Comparison of ENCODE assay signal across 19 cellular contexts in the genomic region with DNA sequence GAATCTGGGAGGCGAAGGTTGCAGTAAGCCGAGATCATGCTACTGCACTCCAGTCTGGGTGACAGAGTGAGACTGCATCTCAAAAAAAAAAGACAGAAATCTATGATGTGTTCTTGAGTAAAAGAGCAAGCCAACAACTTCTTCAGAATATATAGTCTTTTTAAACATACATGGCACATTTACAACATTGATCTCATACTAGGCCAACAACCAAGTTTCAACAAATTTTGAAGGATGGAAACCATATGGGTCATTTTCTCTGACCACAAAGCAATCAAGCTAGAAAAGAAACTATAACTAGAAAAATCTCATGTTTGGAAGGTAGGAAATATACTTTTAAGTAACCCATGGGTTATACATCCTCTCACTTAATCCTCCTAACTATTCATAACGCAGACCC.
"Had no signal": no experiment of that assay in that cellular context is flagged by ENCODE, and none has a peak within 500 bp of the region (broad histone marks: within the 10 kb centered on the region; RNA-seq: fewer than 3 reads in every experiment).

No MANE protein-coding gene starts in this region.

- H3K27me3 Mint-ChIP-seq: activated naive CD8-positive, alpha-beta T cell treated with anti-CD3 and anti-CD28 coated beads for 36 hours; effector memory CD8-positive, alpha-beta T cell; T-cell had no signal

- H3K4me3 Mint-ChIP-seq: activated naive CD8-positive, alpha-beta T cell treated with anti-CD3 and anti-CD28 coated beads for 36 hours; effector memory CD8-positive, alpha-beta T cell; mesothelial cell of epicardium; neural progenitor cell; T-cell had no signal

- H3K27ac Mint-ChIP-seq: activated naive CD8-positive, alpha-beta T cell treated with anti-CD3 and anti-CD28 coated beads for 36 hours; mesothelial cell of epicardium; neural progenitor cell had no signal

- ATAC-seq: effector memory CD8-positive, alpha-beta T cell; stimulated activated naive CD8-positive, alpha-beta T cell treated with anti-CD3 and anti-CD28 coated beads, Interleukin-15, Interleukin-2, amounts not matched to agents 100 U/mL and 50 U/mL, for 24 hours; T-cell had no signal

- DNase-seq: activated CD4-positive, alpha-beta T cell treated with anti-CD3 and anti-CD28 coated beads, Interleukin-2, amount 50 U/mL, for 1 hour; activated CD8-positive, alpha-beta memory T cell treated with anti-CD3 and anti-CD28 coated beads, Interleukin-2, amount 50 U/mL, for 4 hours; activated effector memory CD4-positive, alpha-beta T cell treated with Interleukin-2 at 50 U/mL for 16 hours; activated naive CD8-positive, alpha-beta T cell treated with anti-CD3 and anti-CD28 coated beads for 36 hours; activated T-cell treated with anti-CD3 and anti-CD28 coated beads, Interleukin-2, amount 50 U/mL, for 48 hours; amygdala; effector memory CD8-positive, alpha-beta T cell; esophagus squamous epithelium; hypothalamus; stimulated activated CD4-positive, alpha-beta T cell treated with anti-CD3 and anti-CD28 coated beads, Interleukin-12 subunit alpha, Interleukin-12 subunit beta, amount 100 ng/mL, for 4 hours; stimulated activated CD4-positive, alpha-beta T cell treated with anti-CD3 and anti-CD28 coated beads, Interleukin-1b, Interleukin-23, amount 100 ng/mL, for 48 hours; stimulated activated CD8-positive, alpha-beta memory T cell treated with anti-CD3 and anti-CD28 coated beads, Interleukin-4, amount 100 ng/mL, for 48 hours; stimulated activated naive CD8-positive, alpha-beta T cell treated with anti-CD3 and anti-CD28 coated beads, Interleukin-15, Interleukin-2, amounts not matched to agents 100 U/mL and 50 U/mL, for 24 hours; substantia nigra; T-cell; T-helper 9 cell; uterus had no signal

- H3K4me1 Mint-ChIP-seq: activated naive CD8-positive, alpha-beta T cell treated with anti-CD3 and anti-CD28 coated beads for 36 hours; mesothelial cell of epicardium; neural progenitor cell had no signal
